ENCODE assay signal across 28 cellular contexts in the genomic region with DNA sequence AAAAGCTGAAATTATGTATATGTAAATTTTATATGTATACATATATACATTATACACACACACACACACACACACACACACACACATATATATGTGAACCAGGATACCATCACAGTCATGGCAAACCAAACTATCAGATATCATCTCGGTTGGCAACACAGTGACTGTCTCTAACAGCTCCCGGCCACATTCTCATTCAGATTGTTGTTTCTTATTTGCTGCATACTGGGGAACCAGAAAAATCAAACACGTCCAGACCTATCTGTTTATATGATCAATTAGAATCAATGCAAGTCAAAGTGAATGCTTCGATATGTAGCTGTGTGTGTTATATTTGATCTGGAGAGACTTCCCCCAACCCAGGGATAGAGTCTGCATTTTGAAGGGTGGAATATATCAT.
"Had no signal": no experiment of that assay in that cellular context is flagged by ENCODE, and none has a peak within 500 bp of the region (broad histone marks: within the 10 kb centered on the region; RNA-seq: fewer than 3 reads in every experiment).

No MANE protein-coding gene starts in this region.

- H3K9me3 Mint-ChIP-seq: stimulated activated effector memory CD8-positive, alpha-beta T cell treated with anti-CD3 and anti-CD28 coated beads, Interleukin-12 subunit alpha, Interleukin-12 subunit beta, amount 100 ng/mL, for 72 hours; stimulated activated naive CD8-positive, alpha-beta T cell treated with anti-CD3 and anti-CD28 coated beads, Interleukin-15, Interleukin-2, amounts not matched to agents 100 ng/mL and 50 ng/mL, for 24 hours had no signal

- DNase-seq: stimulated activated CD4-positive, alpha-beta T cell treated with anti-CD3 and anti-CD28 coated beads, Interleukin-2, amount 100 ng/mL, for 48 hours; stimulated activated CD4-positive, alpha-beta T cell treated with anti-CD3 and anti-CD28 coated beads, Interleukin-4, amount 100 ng/mL, for 1 hour; stimulated activated CD4-positive, alpha-beta T cell treated with anti-CD3 and anti-CD28 coated beads, Interleukin-4, amount 100 ng/mL, for 24 hours; stimulated activated CD4-positive, alpha-beta T cell treated with anti-CD3 and anti-CD28 coated beads, Interleukin-4, amount 100 ng/mL, for 4 hours; stimulated activated CD8-positive, alpha-beta memory T cell treated with anti-CD3 and anti-CD28 coated beads, Interleukin-4, amount 100 ng/mL, for 48 hours; stimulated activated naive B cell treated with anti-CD40 and anti-IgM and Interleukin-4, amounts not matched to agents 10 μg/mL and 1 μg/mL and 100 μg/mL, for 72 hours; stimulated activated naive CD4-positive, alpha-beta T cell; stimulated activated naive CD4-positive, alpha-beta T cell treated with Interleukin-2 at 50 U/mL for 16 hours; stimulated activated naive CD8-positive, alpha-beta T cell treated with anti-CD3 and anti-CD28 coated beads, Interleukin-15, amount 100 ng/mL, for 72 hours; stimulated activated naive CD8-positive, alpha-beta T cell treated with anti-CD3 and anti-CD28 coated beads, Interleukin-15, Interleukin-2, amounts not matched to agents 100 U/mL and 50 U/mL, for 24 hours; stomach; substantia nigra; testis; thyroid gland; tibial artery; transverse colon; trophoblast cell; upper lobe of left lung; upper lobe of right lung; uterus had no signal

- H3K36me3 ChIP-seq: stomach, suprapubic skin, thoracic aorta, thyroid gland, tibial artery, tibial nerve, transverse colon, upper lobe of left lung, upper lobe of right lung, uterus, vagina had no signal

- H3K9me3 ChIP-seq: stomach, suprapubic skin, testis, thoracic aorta, thyroid gland, tibial artery, tibial nerve, transverse colon, upper lobe of left lung, upper lobe of right lung, uterus, vagina had no signal

- H3K4me1 Mint-ChIP-seq: stimulated activated effector memory CD8-positive, alpha-beta T cell treated with anti-CD3 and anti-CD28 coated beads, Interleukin-12 subunit alpha, Interleukin-12 subunit beta, amount 100 ng/mL, for 72 hours; stimulated activated memory B cell treated with anti-CD40 and anti-IgM and Interleukin-4, amounts not matched to agents 10 μg/mL and 1 μg/mL and 100 μg/mL, for 72 hours; stimulated activated naive B cell treated with anti-CD40 and anti-IgM and Interleukin-4, amounts not matched to agents 10 μg/mL and 1 μg/mL and 100 μg/mL, for 72 hours; stimulated activated naive CD8-positive, alpha-beta T cell treated with anti-CD3 and anti-CD28 coated beads, Interleukin-15, amount 100 ng/mL, for 72 hours had no signal

- ATAC-seq: stimulated activated effector memory CD8-positive, alpha-beta T cell treated with anti-CD3 and anti-CD28 coated beads, Interleukin-12 subunit alpha, Interleukin-12 subunit beta, amount 100 ng/mL, for 72 hours; stimulated activated memory B cell treated with anti-CD40 and anti-IgM and Interleukin-4, amounts not matched to agents 10 μg/mL and 1 μg/mL and 100 μg/mL, for 72 hours; stimulated activated naive B cell treated with anti-CD40 and anti-IgM and Interleukin-4, amounts not matched to agents 10 μg/mL and 1 μg/mL and 100 μg/mL, for 72 hours; stimulated activated naive CD8-positive, alpha-beta T cell treated with anti-CD3 and anti-CD28 coated beads, Interleukin-15, amount 100 ng/mL, for 72 hours; stimulated activated naive CD8-positive, alpha-beta T cell treated with anti-CD3 and anti-CD28 coated beads, Interleukin-15, Interleukin-2, amounts not matched to agents 100 U/mL and 50 U/mL, for 24 hours; upper lobe of right lung had no signal

- H3K36me3 Mint-ChIP-seq: stimulated activated effector memory CD8-positive, alpha-beta T cell treated with anti-CD3 and anti-CD28 coated beads, Interleukin-12 subunit alpha, Interleukin-12 subunit beta, amount 100 ng/mL, for 72 hours; stimulated activated memory B cell treated with anti-CD40 and anti-IgM and Interleukin-4, amounts not matched to agents 10 μg/mL and 1 μg/mL and 100 μg/mL, for 72 hours; type B pancreatic cell had no signal

- H3K4me3 Mint-ChIP-seq: stimulated activated effector memory CD8-positive, alpha-beta T cell treated with anti-CD3 and anti-CD28 coated beads, Interleukin-12 subunit alpha, Interleukin-12 subunit beta, amount 100 ng/mL, for 72 hours; stimulated activated memory B cell treated with anti-CD40 and anti-IgM and Interleukin-4, amounts not matched to agents 10 μg/mL and 1 μg/mL and 100 μg/mL, for 72 hours; stimulated activated naive B cell treated with anti-CD40 and anti-IgM and Interleukin-4, amounts not matched to agents 10 μg/mL and 1 μg/mL and 100 μg/mL, for 72 hours; stimulated activated naive CD8-positive, alpha-beta T cell treated with anti-CD3 and anti-CD28 coated beads, Interleukin-15, amount 100 ng/mL, for 72 hours; stimulated activated naive CD8-positive, alpha-beta T cell treated with anti-CD3 and anti-CD28 coated beads, Interleukin-15, Interleukin-2, amounts not matched to agents 100 ng/mL and 50 ng/mL, for 24 hours; type B pancreatic cell had no signal

- H3K4me3 ChIP-seq: stomach, suprapubic skin, testis, thoracic aorta, thyroid gland, tibial artery, tibial nerve, transverse colon, upper lobe of left lung, upper lobe of right lung, uterus, vagina had no signal

- H3K27ac Mint-ChIP-seq: stimulated activated effector memory CD8-positive, alpha-beta T cell treated with anti-CD3 and anti-CD28 coated beads, Interleukin-12 subunit alpha, Interleukin-12 subunit beta, amount 100 ng/mL, for 72 hours; stimulated activated memory B cell treated with anti-CD40 and anti-IgM and Interleukin-4, amounts not matched to agents 10 μg/mL and 1 μg/mL and 100 μg/mL, for 72 hours; stimulated activated naive B cell treated with anti-CD40 and anti-IgM and Interleukin-4, amounts not matched to agents 10 μg/mL and 1 μg/mL and 100 μg/mL, for 72 hours; stimulated activated naive CD8-positive, alpha-beta T cell treated with anti-CD3 and anti-CD28 coated beads, Interleukin-15, amount 100 ng/mL, for 72 hours; stimulated activated naive CD8-positive, alpha-beta T cell treated with anti-CD3 and anti-CD28 coated beads, Interleukin-15, Interleukin-2, amounts not matched to agents 100 ng/mL and 50 ng/mL, for 24 hours; type B pancreatic cell had no signal

- H3K27ac ChIP-seq: stomach, suprapubic skin, testis, thoracic aorta, thyroid gland, tibial artery, tibial nerve, transverse colon, upper lobe of left lung, upper lobe of right lung, uterus, vagina had no signal

- H3K27me3 ChIP-seq: stomach, suprapubic skin, testis, thyroid gland, tibial artery, tibial nerve, transverse colon, upper lobe of left lung, upper lobe of right lung, uterus, vagina had no signal

- H3K27me3 Mint-ChIP-seq: stimulated activated memory B cell treated with anti-CD40 and anti-IgM and Interleukin-4, amounts not matched to agents 10 μg/mL and 1 μg/mL and 100 μg/mL, for 72 hours; stimulated activated naive B cell treated with anti-CD40 and anti-IgM and Interleukin-4, amounts not matched to agents 10 μg/mL and 1 μg/mL and 100 μg/mL, for 72 hours; stimulated activated naive CD8-positive, alpha-beta T cell treated with anti-CD3 and anti-CD28 coated beads, Interleukin-15, amount 100 ng/mL, for 72 hours; stimulated activated naive CD8-positive, alpha-beta T cell treated with anti-CD3 and anti-CD28 coated beads, Interleukin-15, Interleukin-2, amounts not matched to agents 100 ng/mL and 50 ng/mL, for 24 hours; type B pancreatic cell had no signal

- H3K4me1 ChIP-seq: stomach, suprapubic skin, testis, thyroid gland, tibial artery, tibial nerve, transverse colon, upper lobe of left lung, upper lobe of right lung, uterus, vagina had no signal
